Comparison of ENCODE assay signal across 8 cellular contexts in the genomic region with DNA sequence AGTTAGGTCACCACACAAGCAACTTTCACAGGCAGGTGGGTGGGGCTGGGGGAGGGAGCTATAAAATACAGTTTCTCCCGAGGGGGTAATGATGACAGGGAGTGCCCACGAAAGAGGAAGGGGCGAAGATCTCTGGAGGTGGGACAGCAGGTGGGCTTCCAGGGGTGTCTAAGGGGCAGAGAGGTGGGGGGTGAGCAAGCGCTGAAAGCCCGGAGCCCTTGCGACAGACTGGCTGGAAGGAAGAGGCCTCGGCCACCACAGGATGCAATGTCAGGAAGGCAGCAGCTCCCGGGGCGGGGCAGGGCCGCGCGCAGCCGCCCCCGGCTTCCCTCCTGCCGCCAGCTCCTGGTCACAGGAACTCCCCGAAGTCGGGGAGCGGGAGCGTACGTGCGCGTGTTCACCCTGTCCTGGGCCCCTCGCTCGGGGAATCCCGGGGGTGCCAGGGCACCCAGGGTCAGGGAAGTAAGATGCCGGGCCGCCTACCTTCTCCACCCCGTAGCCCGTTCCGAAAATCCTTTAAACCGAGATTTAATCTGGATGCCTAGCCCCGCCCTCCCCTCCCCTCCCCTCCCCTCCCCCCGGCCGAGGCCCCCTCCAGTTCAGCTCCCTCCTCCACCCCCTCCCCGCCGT.
DNase-seq lines count a peak whose midpoint lies in the region; ATAC-seq and TF ChIP-seq lines count a peak whose summit lies in the region.

No MANE protein-coding gene starts in this region.

- H3K27me3 Mint-ChIP-seq in activated naive CD8-positive, alpha-beta T cell treated with anti-CD3 and anti-CD28 coated beads for 36 hours: no peaks in the 10 kb centered on the region

- H3K27ac ChIP-seq in right atrium auricular region: peak overlapping the region; percentile 78 to 83

- peaks cover 49% of the 10 kb centered on the region for H3K27me3 ChIP-seq in H7 (ENCODE audit: control insufficient read depth, insufficient read depth, low read length)
- peaks cover 40% of the 10 kb centered on the region for H3K27me3 ChIP-seq in NT2/D1 (ENCODE audit: insufficient read depth, insufficient read length)
- no peaks in the 10 kb centered on the region for H3K27me3 ChIP-seq in right atrium auricular region

- H3K36me3 Mint-ChIP-seq in activated naive CD8-positive, alpha-beta T cell treated with anti-CD3 and anti-CD28 coated beads for 36 hours: peaks cover 13% of the 10 kb centered on the region

- H3K36me3 ChIP-seq in H7 (replicated peaks; ENCODE audit: control insufficient read depth, insufficient read depth, low read length) (no peaks in the 10 kb centered on the region), NT2/D1 (ENCODE audit: insufficient read depth, insufficient read length, low read length) (peaks cover 22% of the 10 kb centered on the region), right atrium auricular region (no peaks in the 10 kb centered on the region)

- ATAC-seq in sciatic nerve (peak; percentile 63), HG03135 (IDR thresholded peaks at IDR 0.05; ENCODE audit: unreplicated experiment) (no peak), HG03025 (IDR thresholded peaks at IDR 0.05; ENCODE audit: low FRiP score, unreplicated experiment) (no peak)

- H3K4me3 ChIP-seq in H7 (ENCODE audit: insufficient read depth, low read depth, low read length): peak overlapping the region; percentile 67
- peak overlapping the region; percentile 19 for H3K4me3 ChIP-seq in NT2/D1 (ENCODE audit: insufficient read length, low read depth)
- H3K4me3 ChIP-seq in right atrium auricular region: peak overlapping the region; percentile 33 to 58

- no peaks in the 10 kb centered on the region for H3K9me3 ChIP-seq in NT2/D1 (ENCODE audit: insufficient read depth, low read length)
- no peaks in the 10 kb centered on the region for H3K9me3 ChIP-seq in right atrium auricular region

- peak; percentile 74 for DNase-seq in EL
- peak; percentile 92 for DNase-seq in H7
- no peak for DNase-seq in NT2/D1 (ENCODE audit: low read depth, low spot score)
- DNase-seq in activated naive CD8-positive, alpha-beta T cell treated with anti-CD3 and anti-CD28 coated beads for 36 hours: peak; percentile 80
- peak; percentile 84 for DNase-seq in right atrium auricular region (ENCODE audit: low spot score)
- peak; percentile 81 for DNase-seq in sciatic nerve (ENCODE audit: low spot score)

- no peaks in the 10 kb centered on the region for H3K9me3 Mint-ChIP-seq in activated naive CD8-positive, alpha-beta T cell treated with anti-CD3 and anti-CD28 coated beads for 36 hours

- H3K4me3 Mint-ChIP-seq in activated naive CD8-positive, alpha-beta T cell treated with anti-CD3 and anti-CD28 coated beads for 36 hours: peak overlapping the region; percentile 80

- TF ChIP-seq CTCF in right atrium auricular region (IDR thresholded peaks at IDR 0.05): no peak

- peak overlapping the region; percentile 73 for H3K27ac Mint-ChIP-seq in activated naive CD8-positive, alpha-beta T cell treated with anti-CD3 and anti-CD28 coated beads for 36 hours

- intact Hi-C loops in sciatic nerve (cut with DNase I): no loop called here

- peaks cover 40% of the 10 kb centered on the region for H3K4me1 Mint-ChIP-seq in activated naive CD8-positive, alpha-beta T cell treated with anti-CD3 and anti-CD28 coated beads for 36 hours

- H3K4me1 ChIP-seq in NT2/D1 (ENCODE audit: insufficient read depth, insufficient read length) (peaks cover 30% of the 10 kb centered on the region), right atrium auricular region (peaks cover 0 to 93% of the 10 kb centered on the region in 2 donors)

- peak overlapping the region; percentile 74 for H3K9ac ChIP-seq in NT2/D1 (ENCODE audit: insufficient read length, low read depth)
